Comparison of ENCODE assay signal across 28 cellular contexts in genomic region chr17:45768000-45768399, GRCh38. TPM values are rescaled to one million over a fixed set of nuclear protein-coding genes. Genes with fewer than 3 reads are reported as not detected.
DNase-seq lines count a peak whose midpoint lies in the region; ATAC-seq and TF ChIP-seq lines count a peak whose summit lies in the region.
"Had no signal": no experiment of that assay in that cellular context is flagged by ENCODE, and none has a peak within 500 bp of the region (broad histone marks: within the 10 kb centered on the region; RNA-seq: fewer than 3 reads in every experiment).

No MANE protein-coding gene starts in this region.

- intact Hi-C loops in activated CD4-positive, alpha-beta T cell treated with anti-CD3 and anti-CD28 coated beads for 36 hours (cut with DNase I, micrococcal nuclease), result no loop called here

- no peaks in the 10 kb centered on the region for H3K27me3 ChIP-seq in WERI-Rb-1 (ENCODE audit: insufficient read depth, low read depth, severe bottlenecking)

- H3K4me3 ChIP-seq in HEK293 (ENCODE audit: low read depth, low read length) (no peak overlapping the region), WERI-Rb-1 (ENCODE audit: low read depth, low read length) (no peak overlapping the region)
- H3K4me3 ChIP-seq: breast epithelium, psoas muscle, spleen, tibial nerve had no signal

- H3K36me3 ChIP-seq in HEK293 (ENCODE audit: control insufficient read depth in 2 of 2, insufficient read depth in 1 of 2, low read length in 2 of 2) (no peaks in the 10 kb centered on the region), WERI-Rb-1 (no peaks in the 10 kb centered on the region)
- H3K36me3 ChIP-seq: breast epithelium, spleen, tibial nerve had no signal

- no peak overlapping the region for H3K27ac Mint-ChIP-seq in activated CD4-positive, alpha-beta T cell treated with anti-CD3 and anti-CD28 coated beads for 36 hours
- H3K27ac Mint-ChIP-seq: mesothelial cell of epicardium; nephron; stimulated activated naive CD8-positive, alpha-beta T cell treated with anti-CD3 and anti-CD28 coated beads, Interleukin-15, amount 100 ng/mL, for 72 hours; T-cell had no signal

- H3K36me3 Mint-ChIP-seq in activated CD4-positive, alpha-beta T cell treated with anti-CD3 and anti-CD28 coated beads for 36 hours (ENCODE audit: low read depth), result no peaks in the 10 kb centered on the region
- H3K36me3 Mint-ChIP-seq: mesothelial cell of epicardium, T-cell had no signal

- DNase-seq in WERI-Rb-1, result no peak
- DNase-seq in iPS-NIHi11 (ENCODE audit: low spot score), result peak; percentile 76
- DNase-seq in renal cortical epithelial cell (ENCODE audit: low read depth), result peak; percentile 15
- no peak for DNase-seq in activated CD4-positive, alpha-beta T cell treated with anti-CD3 and anti-CD28 coated beads for 36 hours
- no peak for DNase-seq in NCI-H187 (lab: John Stamatoyannopoulos, UW)
- DNase-seq in NCI-H524 treated with DMSO at 0.1 percent for 48 hours (lab: John Stamatoyannopoulos, UW), result no peak
- DNase-seq: activated CD4-positive, alpha-beta T cell treated with anti-CD3 and anti-CD28 coated beads, Interleukin-2, amount 50 U/mL, for 1 hour; activated CD8-positive, alpha-beta memory T cell treated with anti-CD3 and anti-CD28 coated beads, Interleukin-2, amount 50 U/mL, for 4 hours; activated effector memory CD4-positive, alpha-beta T cell treated with Interleukin-2 at 50 U/mL for 16 hours; dermis blood vessel endothelial cell; DMS53; left colon; NCI-H1417 treated with DMSO at 0.1 percent for 48 hours; NCI-H2171; Right ventricle myocardium superior; spleen; stimulated activated CD4-positive, alpha-beta T cell treated with anti-CD3 and anti-CD28 coated beads, Interleukin-4, amount 100 ng/mL, for 24 hours; stimulated activated naive CD8-positive, alpha-beta T cell treated with anti-CD3 and anti-CD28 coated beads, Interleukin-15, amount 100 ng/mL, for 72 hours; T-cell had no signal

- no peak overlapping the region for H3K4me3 Mint-ChIP-seq in activated CD4-positive, alpha-beta T cell treated with anti-CD3 and anti-CD28 coated beads for 36 hours
- H3K4me3 Mint-ChIP-seq: mesothelial cell of epicardium; nephron; stimulated activated naive CD8-positive, alpha-beta T cell treated with anti-CD3 and anti-CD28 coated beads, Interleukin-15, amount 100 ng/mL, for 72 hours; T-cell had no signal

- CTCF ChIA-PET in HEK293 (lab: Yijun Ruan, JAX), result interaction anchor here (0.6 to 4.0 kb wide), 2 partner anchors 15 to 21 kb away, joined by 11 to 29 read pairs; partner anchors contain the start of gene CRHR1
- CTCF ChIA-PET in activated CD4-positive, alpha-beta T cell treated with anti-CD3 and anti-CD28 coated beads for 36 hours (lab: Charles Lee), result interaction anchor here (1.2 kb wide), 1 partner anchor 88 kb away, joined by 3 read pairs; no protein-coding TSS in a partner anchor

- H3K9me3 Mint-ChIP-seq in activated CD4-positive, alpha-beta T cell treated with anti-CD3 and anti-CD28 coated beads for 36 hours (ENCODE audit: low read depth), result no peaks in the 10 kb centered on the region
- H3K9me3 Mint-ChIP-seq: mesothelial cell of epicardium; nephron; stimulated activated naive CD8-positive, alpha-beta T cell treated with anti-CD3 and anti-CD28 coated beads, Interleukin-15, amount 100 ng/mL, for 72 hours; T-cell had no signal

- H3K4me1 Mint-ChIP-seq in activated CD4-positive, alpha-beta T cell treated with anti-CD3 and anti-CD28 coated beads for 36 hours, result no peaks in the 10 kb centered on the region
- H3K4me1 Mint-ChIP-seq: nephron; stimulated activated naive CD8-positive, alpha-beta T cell treated with anti-CD3 and anti-CD28 coated beads, Interleukin-15, amount 100 ng/mL, for 72 hours; T-cell had no signal

- H3K27me3 Mint-ChIP-seq in activated CD4-positive, alpha-beta T cell treated with anti-CD3 and anti-CD28 coated beads for 36 hours, result peaks cover 29% of the 10 kb centered on the region

- no peak overlapping the region for H3K27ac ChIP-seq in HEK293 (ENCODE audit: extremely low read depth, low read depth, low read length)
- H3K27ac ChIP-seq in WERI-Rb-1, result no peak overlapping the region
- H3K27ac ChIP-seq: breast epithelium, epithelial cell of prostate, psoas muscle, spleen, tibial nerve had no signal

- no peaks in the 10 kb centered on the region for H3K4me1 ChIP-seq in HEK293 (ENCODE audit: control insufficient read depth, insufficient read depth, low read length)
- H3K4me1 ChIP-seq: breast epithelium, psoas muscle, spleen, tibial nerve had no signal

- TF ChIP-seq CTCF in HEK293 (tag by site-specific recombination; IDR thresholded peaks at IDR 0.05) (no peak), WERI-Rb-1 (IDR thresholded peaks at IDR 0.05; ENCODE audit: low read depth, low read length) (peak; percentile 37; the same call in 1 of the 2 replicates)

- POLR2A ChIA-PET in HEK293 (lab: Yijun Ruan, JAX), result no interaction called here
- POLR2A ChIA-PET in activated CD4-positive, alpha-beta T cell treated with anti-CD3 and anti-CD28 coated beads for 36 hours (lab: Charles Lee), result no interaction called here

- H3K9me3 ChIP-seq in HEK293 (ENCODE audit: control insufficient read depth, insufficient read depth, low read depth, low read length) (no peaks in the 10 kb centered on the region), WERI-Rb-1 (ENCODE audit: severe bottlenecking) (peaks cover 2% of the 10 kb centered on the region)
- H3K9me3 ChIP-seq: breast epithelium, psoas muscle had no signal

- ATAC-seq in activated CD4-positive, alpha-beta T cell treated with anti-CD3 and anti-CD28 coated beads for 36 hours, result no peak
- no peak for ATAC-seq in GM19023 (IDR thresholded peaks at IDR 0.05; ENCODE audit: unreplicated experiment)
- ATAC-seq: left colon; stimulated activated naive CD8-positive, alpha-beta T cell treated with anti-CD3 and anti-CD28 coated beads, Interleukin-15, amount 100 ng/mL, for 72 hours; T-cell had no signal

TF ChIP-seq in HEK293, 187 proteins besides CTCF, POLR2A, EP300 and RAD21:
- TF ChIP-seq, protein P1, sequence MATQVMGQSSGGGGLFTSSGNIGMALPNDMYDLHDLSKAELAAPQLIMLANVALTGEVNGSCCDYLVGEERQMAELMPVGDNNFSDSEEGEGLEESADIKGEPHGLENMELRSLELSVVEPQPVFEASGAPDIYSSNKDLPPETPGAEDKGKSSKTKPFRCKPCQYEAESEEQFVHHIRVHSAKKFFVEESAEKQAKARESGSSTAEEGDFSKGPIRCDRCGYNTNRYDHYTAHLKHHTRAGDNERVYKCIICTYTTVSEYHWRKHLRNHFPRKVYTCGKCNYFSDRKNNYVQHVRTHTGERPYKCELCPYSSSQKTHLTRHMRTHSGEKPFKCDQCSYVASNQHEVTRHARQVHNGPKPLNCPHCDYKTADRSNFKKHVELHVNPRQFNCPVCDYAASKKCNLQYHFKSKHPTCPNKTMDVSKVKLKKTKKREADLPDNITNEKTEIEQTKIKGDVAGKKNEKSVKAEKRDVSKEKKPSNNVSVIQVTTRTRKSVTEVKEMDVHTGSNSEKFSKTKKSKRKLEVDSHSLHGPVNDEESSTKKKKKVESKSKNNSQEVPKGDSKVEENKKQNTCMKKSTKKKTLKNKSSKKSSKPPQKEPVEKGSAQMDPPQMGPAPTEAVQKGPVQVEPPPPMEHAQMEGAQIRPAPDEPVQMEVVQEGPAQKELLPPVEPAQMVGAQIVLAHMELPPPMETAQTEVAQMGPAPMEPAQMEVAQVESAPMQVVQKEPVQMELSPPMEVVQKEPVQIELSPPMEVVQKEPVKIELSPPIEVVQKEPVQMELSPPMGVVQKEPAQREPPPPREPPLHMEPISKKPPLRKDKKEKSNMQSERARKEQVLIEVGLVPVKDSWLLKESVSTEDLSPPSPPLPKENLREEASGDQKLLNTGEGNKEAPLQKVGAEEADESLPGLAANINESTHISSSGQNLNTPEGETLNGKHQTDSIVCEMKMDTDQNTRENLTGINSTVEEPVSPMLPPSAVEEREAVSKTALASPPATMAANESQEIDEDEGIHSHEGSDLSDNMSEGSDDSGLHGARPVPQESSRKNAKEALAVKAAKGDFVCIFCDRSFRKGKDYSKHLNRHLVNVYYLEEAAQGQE (tag by site-specific recombination; IDR thresholded peaks at IDR 0.05), result peak; percentile 92
- no peak for TF ChIP-seq ZNF132 (tag by site-specific recombination; IDR thresholded peaks at IDR 0.05; ENCODE audit: borderline replicate concordance)
TF ChIP-seq in HEK293: peak in this region for 1.

RNA-seq across cellular contexts. Expression of gene CRHR1, which starts 16.1 kb away (rescaled TPM):
- total RNA-seq in renal cortical epithelial cell, result not detected in 2 replicates
- not detected for total RNA-seq in activated CD4-positive, alpha-beta T cell treated with anti-CD3 and anti-CD28 coated beads for 36 hours
- total RNA-seq: dermis blood vessel endothelial cell, left colon, M059J, Right ventricle myocardium superior, spleen, T-cell, tibial nerve had no signal

Comparison
In these comparisons a context has a peak if more than half of its experiments do, and no peak if none do; other contexts are left out.
1. DNase-seq: peak in iPS-NIHi11 (single experiment) and renal cortical epithelial cell (single experiment); none in WERI-Rb-1 (single experiment), activated CD4-positive, alpha-beta T cell treated with anti-CD3 and anti-CD28 coated beads for 36 hours (single experiment), NCI-H187 (0 of 2) and NCI-H524 treated with DMSO at 0.1 percent for 48 hours (single experiment).